In the genomic region with DNA sequence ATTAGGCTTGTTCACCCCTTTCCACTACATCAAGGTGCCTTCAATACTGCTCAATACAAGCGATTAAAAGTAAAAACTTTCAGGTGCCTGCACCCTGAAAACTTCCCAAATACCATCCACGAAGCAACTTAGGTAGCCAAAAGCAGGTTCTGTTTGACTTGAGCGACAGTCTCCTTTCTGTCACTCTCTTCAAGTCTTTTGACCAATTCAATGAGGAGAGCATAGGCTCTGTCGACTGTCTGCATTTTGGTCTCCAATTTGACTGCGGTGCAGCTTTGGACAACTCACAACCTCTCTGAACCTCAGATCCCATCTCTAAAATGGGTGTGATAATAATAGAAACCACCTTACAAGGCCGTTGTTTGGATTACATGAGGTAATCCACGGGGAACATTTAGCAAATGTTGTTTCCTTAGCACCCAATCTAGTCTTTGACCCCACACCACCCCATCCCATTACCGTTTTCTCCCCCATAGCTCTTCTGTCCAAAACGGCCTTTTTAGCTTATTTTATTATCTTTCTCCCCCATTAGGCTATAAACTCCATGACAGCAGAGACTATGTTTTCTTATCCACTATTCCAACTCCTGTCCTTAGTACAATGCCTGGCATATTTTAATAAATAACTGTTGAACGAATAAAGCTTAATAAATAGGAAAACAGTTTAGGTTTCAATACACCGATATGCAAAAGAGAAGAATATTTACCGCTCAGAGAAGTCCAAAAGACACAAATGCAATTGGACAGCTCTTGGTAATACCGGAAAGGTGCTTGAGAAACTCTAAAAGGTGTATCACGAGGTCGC, we compare ENCODE assay signal across 8 cellular contexts. TPM values are rescaled to one million over a fixed set of nuclear protein-coding genes. Genes with fewer than 3 reads are reported as not detected.
DNase-seq lines count a peak whose midpoint lies in the region; ATAC-seq, FAIRE-seq and TF ChIP-seq lines count a peak whose summit lies in the region.

No MANE protein-coding gene starts in this region.

- H3K4me3 ChIP-seq in astrocyte (ENCODE audit: insufficient read depth, low read depth, low read length) (peak overlapping the region; percentile 68), lower lobe of right lung (peak overlapping the region; percentile 95)

- H3K36me3 ChIP-seq in astrocyte (ENCODE audit: insufficient read depth, low read length) (peaks cover 11% of the 10 kb centered on the region), lower lobe of right lung (peaks cover 26% of the 10 kb centered on the region)

- no peaks in the 10 kb centered on the region for H3K9me3 Mint-ChIP-seq in activated T-cell treated with anti-CD3 and anti-CD28 coated beads, Interleukin-2, amount 50 U/mL, for 72 hours
- no peaks in the 10 kb centered on the region for H3K9me3 Mint-ChIP-seq in astrocyte (ENCODE audit: unreplicated experiment)
- H3K9me3 Mint-ChIP-seq in type B pancreatic cell: no peaks in the 10 kb centered on the region

- TF ChIP-seq CTCF in astrocyte (IDR thresholded peaks at IDR 0.05; ENCODE audit: insufficient read depth, low read depth, low read length) (no peak), lower lobe of right lung (IDR thresholded peaks at IDR 0.05) (no peak), type B pancreatic cell (conservative IDR thresholded peaks at IDR 0.05) (no peak)

- peaks cover 8 to 19% of the 10 kb centered on the region in 2 donors for H3K36me3 Mint-ChIP-seq in activated T-cell treated with anti-CD3 and anti-CD28 coated beads, Interleukin-2, amount 50 U/mL, for 72 hours (ENCODE audit: insufficient read depth in 2 of 2)
- H3K36me3 Mint-ChIP-seq in astrocyte (ENCODE audit: low read depth, unreplicated experiment): no peaks in the 10 kb centered on the region
- peaks cover 10% of the 10 kb centered on the region for H3K36me3 Mint-ChIP-seq in type B pancreatic cell

- peak overlapping the region; percentile 73 for H3K27ac ChIP-seq in astrocyte (ENCODE audit: low read depth, low read length)
- peak overlapping the region; percentile 99 for H3K27ac ChIP-seq in lower lobe of right lung

- TF ChIP-seq POLR2A in H54 (IDR thresholded peaks at IDR 0.05; ENCODE audit: low read depth, low read length): no peak

- H3K4me3 Mint-ChIP-seq in activated T-cell treated with anti-CD3 and anti-CD28 coated beads, Interleukin-2, amount 50 U/mL, for 72 hours: peak overlapping the region; percentile 94 to 100
- H3K4me3 Mint-ChIP-seq in astrocyte (ENCODE audit: unreplicated experiment): peak overlapping the region; percentile 92
- H3K4me3 Mint-ChIP-seq in type B pancreatic cell: peak overlapping the region; percentile 93

- no peak for DNase-seq in activated T-cell treated with anti-CD3 and anti-CD28 coated beads, Interleukin-2, amount 50 U/mL, for 72 hours
- no peak for DNase-seq in activated T-cell treated with anti-CD3 and anti-CD28 coated beads, Interleukin-2, amount 50 U/mL, for 1 hour
- DNase-seq in astrocyte (ENCODE audit: low read depth): no peak
- DNase-seq in lower lobe of right lung: no peak
- DNase-seq in type B pancreatic cell (ENCODE audit: extremely low spot score, unreplicated experiment): no peak
- DNase-seq in H54 (ENCODE audit: insufficient read length, low spot score): no peak
- no peak for DNase-seq in DMS79 (lab: John Stamatoyannopoulos, UW)
- DNase-seq in DMS 273 treated with DMSO at 0.1 percent for 48 hours (lab: John Stamatoyannopoulos, UW): no peak

- intact Hi-C loops in lower lobe of right lung (cut with DNase I): no loop called here

- peak overlapping the region; percentile 100 for H3K9ac ChIP-seq in astrocyte (ENCODE audit: low read length)

- FAIRE-seq in astrocyte (lab: Jason Lieb, UNC) (no peak), H54 (lab: Jason Lieb, UNC) (no peak)

- H3K4me1 Mint-ChIP-seq in activated T-cell treated with anti-CD3 and anti-CD28 coated beads, Interleukin-2, amount 50 U/mL, for 72 hours (ENCODE audit: low read depth): peaks cover 68% of the 10 kb centered on the region
- H3K4me1 Mint-ChIP-seq in astrocyte (ENCODE audit: low read depth, unreplicated experiment) (peaks cover 4% of the 10 kb centered on the region), type B pancreatic cell (ENCODE audit: unreplicated experiment) (peaks cover 25% of the 10 kb centered on the region)

- peaks cover 36% of the 10 kb centered on the region for H3K79me2 ChIP-seq in astrocyte (ENCODE audit: insufficient read depth, low read length)

- peak overlapping the region; percentile 84 for H3K4me2 ChIP-seq in astrocyte (ENCODE audit: low read length)

- no peaks in the 10 kb centered on the region for H3K27me3 Mint-ChIP-seq in activated T-cell treated with anti-CD3 and anti-CD28 coated beads, Interleukin-2, amount 50 U/mL, for 72 hours (ENCODE audit: low read depth)
- H3K27me3 Mint-ChIP-seq in astrocyte (ENCODE audit: low read depth, unreplicated experiment) (no peaks in the 10 kb centered on the region), type B pancreatic cell (no peaks in the 10 kb centered on the region)

- peaks cover 3% of the 10 kb centered on the region for H4K20me1 ChIP-seq in astrocyte (ENCODE audit: insufficient read depth, low read length)

- peak overlapping the region; percentile 82 for H2AFZ ChIP-seq in astrocyte (ENCODE audit: low read depth, low read length)

- no peak for ATAC-seq in activated T-cell treated with anti-CD3 and anti-CD28 coated beads, Interleukin-2, amount 50 U/mL, for 72 hours (replicated peaks in 1 of 2)
- no peak for ATAC-seq in lower lobe of right lung

- H3K27ac Mint-ChIP-seq in activated T-cell treated with anti-CD3 and anti-CD28 coated beads, Interleukin-2, amount 50 U/mL, for 72 hours: peak overlapping the region; percentile 100
- H3K27ac Mint-ChIP-seq in astrocyte (ENCODE audit: unreplicated experiment): no peak overlapping the region
- peak overlapping the region; percentile 93 for H3K27ac Mint-ChIP-seq in type B pancreatic cell

- H3K9me3 ChIP-seq in astrocyte (ENCODE audit: insufficient read depth, low read depth, low read length): no peaks in the 10 kb centered on the region
- H3K9me3 ChIP-seq in lower lobe of right lung: no peaks in the 10 kb centered on the region

- H3K27me3 ChIP-seq in astrocyte (ENCODE audit: insufficient read depth, low read length) (no peaks in the 10 kb centered on the region), lower lobe of right lung (ENCODE audit: low read depth) (no peaks in the 10 kb centered on the region)

- peaks cover 16% of the 10 kb centered on the region for H3K4me1 ChIP-seq in astrocyte (ENCODE audit: insufficient read depth, low read length)
- peaks cover 33% of the 10 kb centered on the region for H3K4me1 ChIP-seq in lower lobe of right lung

RNA-seq across cellular contexts. Expression of a gene that starts 1.0 kb away (rescaled TPM):
- 10 to 100 TPM; 74.3 TPM for total RNA-seq in activated T-cell treated with anti-CD3 and anti-CD28 coated beads, Interleukin-2, amount 50 U/mL, for 72 hours
- total RNA-seq in astrocyte (46.0 and 47.4 TPM in 2 replicates), lower lobe of right lung (111 TPM), type B pancreatic cell (ENCODE audit: low replicate concordance) (54.6 and 75.4 TPM in 2 replicates)

RNA-seq across cellular contexts. Expression of a gene that starts 8.1 kb away (rescaled TPM):
- 100 to 1,000 TPM; 106 to 122 TPM for total RNA-seq in activated T-cell treated with anti-CD3 and anti-CD28 coated beads, Interleukin-2, amount 50 U/mL, for 72 hours
- total RNA-seq in astrocyte: 27.6 and 31.4 TPM in 2 replicates
- total RNA-seq in lower lobe of right lung: 35.3 TPM
- 34.9 and 76.4 TPM in 2 replicates for total RNA-seq in type B pancreatic cell (ENCODE audit: low replicate concordance)
